ENCODE assay signal across 17 cellular contexts in genomic region chr1:208080396-208081276, GRCh38.
DNase-seq lines count a peak whose midpoint lies in the region; ATAC-seq and TF ChIP-seq lines count a peak whose summit lies in the region.
"Had no signal": no experiment of that assay in that cellular context is flagged by ENCODE, and none has a peak within 500 bp of the region (broad histone marks: within the 10 kb centered on the region; RNA-seq: fewer than 3 reads in every experiment).

No MANE protein-coding gene starts in this region.

- no peak for DNase-seq in heart right ventricle
- no peak for DNase-seq in Right ventricle myocardium superior
- peak; percentile 58 for DNase-seq in NCI-H69 (lab: John Stamatoyannopoulos, UW)
- DNase-seq in glutamatergic neuron, result no peak
- DNase-seq in posterior vena cava (ENCODE audit: low spot score), result peak; percentile 42
- no peak for DNase-seq in neural progenitor cell (ENCODE audit: low spot score)
- DNase-seq in GM03348 (ENCODE audit: low spot score), result no peak
- DNase-seq: CD8-positive, alpha-beta memory T cell; GF-D8; NCI-H1105; NCI-H146; NCI-H2029; NCI-H524 treated with DMSO at 0.1 percent for 48 hours; SHP77 had no signal

- H3K79me2 ChIP-seq in neural progenitor cell (ENCODE audit: low read depth), result no peaks in the 10 kb centered on the region

- no peaks in the 10 kb centered on the region for H3K9me3 ChIP-seq in heart right ventricle
- no peaks in the 10 kb centered on the region for H3K9me3 ChIP-seq in neural progenitor cell (ENCODE audit: low read depth)

- H3K36me3 Mint-ChIP-seq in glutamatergic neuron (ENCODE audit: unreplicated experiment) (no peaks in the 10 kb centered on the region), neural progenitor cell (peaks cover 10% of the 10 kb centered on the region)
- H3K36me3 Mint-ChIP-seq: IgD-negative memory B cell had no signal

- intact Hi-C loops in heart right ventricle (cut with DNase I), result no loop called here
- intact Hi-C loops in Right ventricle myocardium superior (cut with DNase I), result no loop called here
- intact Hi-C loops in posterior vena cava (cut with DNase I), result no loop called here

- H3K9ac ChIP-seq in neural progenitor cell, result no peak overlapping the region

- no peaks in the 10 kb centered on the region for H3K27me3 ChIP-seq in heart right ventricle
- H3K27me3 ChIP-seq in neural progenitor cell, result peaks cover 6% of the 10 kb centered on the region

- peak overlapping the region in 5 of 10 donors; percentile 11 to 59 (median 51) for H3K27ac ChIP-seq in heart right ventricle
- H3K27ac ChIP-seq in neural progenitor cell, result no peak overlapping the region
- H3K27ac ChIP-seq: C4-2B had no signal

- TF ChIP-seq CTCF in heart right ventricle (IDR thresholded peaks at IDR 0.05) (no peak), glutamatergic neuron (IDR thresholded peaks at IDR 0.05; ENCODE audit: partially characterized antibody, unreplicated experiment) (no peak), neural progenitor cell (IDR thresholded peaks at IDR 0.05) (no peak)

- no peak overlapping the region for H2AFZ ChIP-seq in neural progenitor cell (replicated peaks)

- H3K27me3 Mint-ChIP-seq in glutamatergic neuron (ENCODE audit: unreplicated experiment) (peaks cover 6% of the 10 kb centered on the region), neural progenitor cell (ENCODE audit: insufficient read depth, low read depth) (peaks cover 6% of the 10 kb centered on the region)

- peaks cover 0 to 60% (median 10%) of the 10 kb centered on the region in 9 donors for H3K4me1 ChIP-seq in heart right ventricle
- H3K4me1 ChIP-seq in neural progenitor cell, result peaks cover 47% of the 10 kb centered on the region

- no peak overlapping the region for H3K4me3 ChIP-seq in heart right ventricle
- no peak overlapping the region for H3K4me3 ChIP-seq in neural progenitor cell

- H3K4me3 Mint-ChIP-seq in glutamatergic neuron (ENCODE audit: unreplicated experiment) (no peak overlapping the region), neural progenitor cell (no peak overlapping the region)
- H3K4me3 Mint-ChIP-seq: CD8-positive, alpha-beta memory T cell; IgD-negative memory B cell had no signal

- H3K4me2 ChIP-seq in neural progenitor cell, result no peak overlapping the region

- peaks cover 5% of the 10 kb centered on the region for H3K9me3 Mint-ChIP-seq in glutamatergic neuron (ENCODE audit: unreplicated experiment)
- H3K9me3 Mint-ChIP-seq in neural progenitor cell, result no peaks in the 10 kb centered on the region
- H3K9me3 Mint-ChIP-seq: CD8-positive, alpha-beta memory T cell; IgD-negative memory B cell had no signal

- H3F3A ChIP-seq in neural progenitor cell (ENCODE audit: low read depth), result peaks cover 33% of the 10 kb centered on the region

- H3K36me3 ChIP-seq in heart right ventricle (peaks cover 0 to 99% (median 0%) of the 10 kb centered on the region in 9 donors), neural progenitor cell (no peaks in the 10 kb centered on the region)

- 56 to 69% methylated on average over 11 of the region's 11 CpGs for WGBS in heart right ventricle, 2 donors

- H3K27ac Mint-ChIP-seq in glutamatergic neuron (ENCODE audit: unreplicated experiment) (peak overlapping the region; percentile 52), neural progenitor cell (no peak overlapping the region)
- H3K27ac Mint-ChIP-seq: CD8-positive, alpha-beta memory T cell; IgD-negative memory B cell had no signal

- ATAC-seq in heart right ventricle (peak in 7 of 8 donors; percentile 27 to 84 (median 63)), Right ventricle myocardium superior (ENCODE audit: poor library complexity) (no peak), GM21619 (IDR thresholded peaks at IDR 0.05; ENCODE audit: unreplicated experiment) (no peak)

- H4K20me1 ChIP-seq in neural progenitor cell (ENCODE audit: low read depth), result no peaks in the 10 kb centered on the region

- H3K4me1 Mint-ChIP-seq in glutamatergic neuron (ENCODE audit: low read depth, unreplicated experiment) (peaks cover 35% of the 10 kb centered on the region), neural progenitor cell (peaks cover 88% of the 10 kb centered on the region)

Comparison
In these comparisons a context has a peak if more than half of its experiments do, and no peak if none do; other contexts are left out.
1. ATAC-seq: peak in heart right ventricle (7 of 8); none in Right ventricle myocardium superior (single experiment) and GM21619 (single experiment).
2. DNase-seq: peak in NCI-H69 (single experiment) and posterior vena cava (single experiment); none in heart right ventricle (0 of 2), Right ventricle myocardium superior (single experiment), glutamatergic neuron (single experiment), neural progenitor cell (single experiment) and GM03348 (single experiment).